ENCODE assay signal across 1 cellular context in the genomic region with DNA sequence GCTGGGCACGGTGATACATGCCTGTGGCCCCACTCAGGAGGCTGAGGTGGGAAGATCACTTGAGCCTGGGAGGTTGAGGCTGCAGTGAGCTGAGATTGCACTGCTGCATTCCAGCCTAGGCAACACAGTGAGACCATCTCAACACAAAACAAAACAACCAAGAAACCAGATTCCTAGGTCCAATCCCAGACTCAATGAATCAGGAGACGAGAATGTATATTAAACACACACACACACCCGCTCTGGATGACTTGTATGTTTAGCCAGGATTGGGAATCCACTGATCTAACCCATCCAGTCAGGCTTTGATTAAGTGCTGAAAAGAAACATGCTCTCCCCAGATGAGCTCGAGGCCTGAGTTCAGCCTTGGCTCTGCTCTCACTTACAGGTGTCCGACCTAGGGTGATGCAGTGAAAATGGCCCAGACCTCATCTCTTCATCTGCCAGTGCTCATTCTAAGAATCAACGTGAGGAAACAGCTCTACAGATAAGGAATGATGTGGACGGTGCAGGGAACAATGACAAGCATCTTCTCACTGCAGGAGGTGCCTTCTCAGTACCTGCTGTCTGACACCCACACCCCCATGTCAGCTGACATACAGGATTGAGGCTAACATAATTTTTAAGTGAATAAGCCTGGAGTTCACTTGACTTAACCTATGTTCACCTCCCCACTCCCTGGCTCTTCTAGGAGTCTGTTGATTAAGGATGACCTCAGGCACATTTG.
TF ChIP-seq lines count a peak whose summit lies in the region.

No MANE protein-coding gene starts in this region.

TF ChIP-seq in K562, 482 proteins besides CTCF, POLR2A, EP300 and RAD21:
- TF ChIP-seq KAT7 (CRISPR knock-in tag; IDR thresholded peaks at IDR 0.05; ENCODE audit: borderline replicate concordance), result no peak
- TF ChIP-seq, protein P1, sequence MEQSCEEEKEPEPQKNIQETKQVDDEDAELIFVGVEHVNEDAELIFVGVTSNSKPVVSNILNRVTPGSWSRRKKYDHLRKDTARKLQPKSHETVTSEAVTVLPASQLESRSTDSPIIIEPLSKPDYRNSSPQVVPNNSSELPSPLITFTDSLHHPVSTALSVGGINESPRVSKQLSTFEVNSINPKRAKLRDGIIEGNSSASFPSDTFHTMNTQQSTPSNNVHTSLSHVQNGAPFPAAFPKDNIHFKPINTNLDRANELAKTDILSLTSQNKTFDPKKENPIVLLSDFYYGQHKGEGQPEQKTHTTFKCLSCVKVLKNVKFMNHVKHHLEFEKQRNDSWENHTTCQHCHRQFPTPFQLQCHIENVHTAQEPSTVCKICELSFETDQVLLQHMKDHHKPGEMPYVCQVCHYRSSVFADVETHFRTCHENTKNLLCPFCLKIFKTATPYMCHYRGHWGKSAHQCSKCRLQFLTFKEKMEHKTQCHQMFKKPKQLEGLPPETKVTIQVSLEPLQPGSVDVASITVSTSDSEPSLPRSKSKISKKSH (CRISPR knock-in tag; IDR thresholded peaks at IDR 0.05), result no peak
- no peak for TF ChIP-seq ZNF3 (CRISPR knock-in tag; IDR thresholded peaks at IDR 0.05)
- TF ChIP-seq FOXK1 (CRISPR knock-in tag; IDR thresholded peaks at IDR 0.05; ENCODE audit: borderline replicate concordance), result no peak
- no peak for TF ChIP-seq SRSF9 (IDR thresholded peaks at IDR 0.05; ENCODE audit: borderline replicate concordance, low read depth, low read length)
- TF ChIP-seq CHCHD3 (CRISPR knock-in tag; IDR thresholded peaks at IDR 0.05), result no peak
- 0 out of 2 replicates have a peak, but pooled peaks have one; percentile 19 for TF ChIP-seq POLR2AphosphoS5 (IDR thresholded peaks at IDR 0.05; ENCODE audit: control insufficient read depth, insufficient read depth, low read depth, low read length)
- no peak for TF ChIP-seq MXI1 (IDR thresholded peaks at IDR 0.05; ENCODE audit: low read depth, low read length)
TF ChIP-seq in K562: peak in this region for 1.
